8 cellular contexts compared by ENCODE assay signal in genomic region chr17:59331129-59331928, GRCh38. TPM values are rescaled to one million over a fixed set of nuclear protein-coding genes. Genes with fewer than 3 reads are reported as not detected.
DNase-seq lines count a peak whose midpoint lies in the region; ATAC-seq and TF ChIP-seq lines count a peak whose summit lies in the region.

Gene YPEL2 (plus strand): TSS chr17:59331655. CDS start chr17:59353410, 21,755 bp downstream.

- DNase-seq in DMS 273 treated with DMSO at 0.1 percent for 48 hours (lab: John Stamatoyannopoulos, UW) (peak; percentile 83), Panc1 (ENCODE audit: low read depth, low spot score) (no peak)
- DNase-seq in activated T-cell treated with anti-CD3 and anti-CD28 coated beads, Interleukin-2, amount 50 U/mL, for 48 hours: peak; percentile 88 to 93
- peak; percentile 67 to 76 for DNase-seq in stimulated activated CD8-positive, alpha-beta memory T cell treated with anti-CD3 and anti-CD28 coated beads, Interleukin-4, amount 100 ng/mL, for 4 hours (ENCODE audit: low read depth in 2 of 2, low spot score in 1 of 2)

- ATAC-seq in GM21723 (IDR thresholded peaks at IDR 0.05; ENCODE audit: unreplicated experiment) (peak; percentile 90), Panc1 (peak; percentile 99), esophagus mucosa (peak; percentile 95)

- peak within 1 kb of the TSS; percentile 74 for H3K4me2 ChIP-seq in KMS-11

- BruUV-seq in Panc1 (replicated peaks; lab: Mats Ljungman, UMichigan): no TSS peak

- in situ Hi-C loops in Panc1 (cut with HindIII; ENCODE audit: low pct_unique_long_range_greater_than_20kb, low sequenced_read_pairs): no loop called here

- H3K27ac ChIP-seq in KMS-11 (no peak within 1 kb of the TSS), Panc1 (ENCODE audit: low read length) (no peak within 1 kb of the TSS)

- H2AFZ ChIP-seq in KMS-11 (ENCODE audit: low read depth): peak within 1 kb of the TSS; percentile 88

- CTCF ChIA-PET in Panc1 (lab: Charles Lee): no interaction called here

- no peaks in the 10 kb centered on the region for H3K79me2 ChIP-seq in KMS-11 (ENCODE audit: insufficient read depth, low read depth)

- H3K9me3 ChIP-seq in Panc1 (ENCODE audit: control insufficient read depth, insufficient read depth, low read depth, low read length) (no peaks in the 10 kb centered on the region), mucosa of stomach (ENCODE audit: control insufficient read depth, low read length) (no peaks in the 10 kb centered on the region)

- H3K4me1 ChIP-seq in KMS-11 (ENCODE audit: low read depth, poor library complexity, severe bottlenecking) (peaks cover 15% of the 10 kb centered on the region), Panc1 (ENCODE audit: control insufficient read depth, insufficient read depth, low read length) (peaks cover 9% of the 10 kb centered on the region), mucosa of stomach (ENCODE audit: control insufficient read depth, insufficient read depth, low read length) (peaks cover 59% of the 10 kb centered on the region)

- no peaks in the 10 kb centered on the region for H4K20me1 ChIP-seq in KMS-11 (ENCODE audit: insufficient read depth)

- no peak for TF ChIP-seq CTCF in KMS-11 (conservative IDR thresholded peaks at IDR 0.05; ENCODE audit: low read depth, low read length)
- TF ChIP-seq CTCF in Panc1 (IDR thresholded peaks at IDR 0.05): no peak

- H3K27me3 ChIP-seq in KMS-11 (ENCODE audit: insufficient read depth, low read depth) (no peaks in the 10 kb centered on the region), Panc1 (ENCODE audit: control insufficient read depth, insufficient read depth, low read length) (peaks cover 4% of the 10 kb centered on the region; the same call in 1 of the 2 replicates), mucosa of stomach (ENCODE audit: control insufficient read depth, insufficient read depth, low read length) (no peaks in the 10 kb centered on the region)

- no peaks in the 10 kb centered on the region for H3K36me3 ChIP-seq in KMS-11 (ENCODE audit: insufficient read depth)
- H3K36me3 ChIP-seq in Panc1 (ENCODE audit: control insufficient read depth, insufficient read depth, low read length): no peaks in the 10 kb centered on the region; the same call in 1 of the 2 replicates
- H3K36me3 ChIP-seq in mucosa of stomach (ENCODE audit: control insufficient read depth, insufficient read depth, low read length): no peaks in the 10 kb centered on the region

- peak within 1 kb of the TSS; percentile 29; the same call in 1 of the 2 replicates for H3K9ac ChIP-seq in KMS-11
- H3K9ac ChIP-seq in mucosa of stomach (ENCODE audit: low read length): peak within 1 kb of the TSS; percentile 90

- no peak within 1 kb of the TSS for H3K4me3 ChIP-seq in KMS-11 (IDR thresholded peaks at IDR 0.05; ENCODE audit: insufficient read depth, low read depth, low read length)
- peak within 1 kb of the TSS; percentile 51 to 57 for H3K4me3 ChIP-seq in Panc1 (ENCODE audit: low read depth in 2 of 2, low read length in 2 of 2)
- H3K4me3 ChIP-seq in mucosa of stomach (ENCODE audit: low read length): peak within 1 kb of the TSS; percentile 72

- POLR2A ChIA-PET in Panc1 (lab: Charles Lee): no interaction called here

- intact Hi-C loops in Panc1 (cut with micrococcal nuclease; ENCODE audit: unreplicated experiment): no loop called here

RNA-seq across cellular contexts. Expression of gene YPEL2, which starts in this region (rescaled TPM):
- 1.1 TPM for total RNA-seq in Panc1 (2021; ENCODE audit: unreplicated experiment)
- polyA plus RNA-seq in Panc1 (2012; ENCODE audit: insufficient read length): 1.4 TPM
- total RNA-seq in esophagus mucosa: 5.7 TPM
